In genomic region chr21:45538381-45539045, GRCh38 we compare ENCODE assay signal across 15 cellular contexts. TPM values are rescaled to one million over a fixed set of nuclear protein-coding genes. Genes with fewer than 3 reads are reported as not detected.
DNase-seq lines count a peak whose midpoint lies in the region; ATAC-seq and TF ChIP-seq lines count a peak whose summit lies in the region.
"Had no signal": no experiment of that assay in that cellular context is flagged by ENCODE, and none has a peak within 500 bp of the region (broad histone marks: within the 10 kb centered on the region; RNA-seq: fewer than 3 reads in every experiment).

No MANE protein-coding gene starts in this region.

- H3K4me3 ChIP-seq in right cardiac atrium (ENCODE audit: low read length) (no peak overlapping the region), sigmoid colon (no peak overlapping the region)
- H3K4me3 ChIP-seq: BLaER1, gastroesophageal sphincter had no signal

- no peaks in the 10 kb centered on the region for H3K27me3 ChIP-seq in right cardiac atrium (ENCODE audit: control insufficient read depth, insufficient read depth)
- H3K27me3 ChIP-seq in sigmoid colon, result no peaks in the 10 kb centered on the region
- H3K27me3 ChIP-seq: BLaER1, gastroesophageal sphincter had no signal

- TF ChIP-seq CTCF in VCaP (conservative IDR thresholded peaks at IDR 0.05) (no peak), sigmoid colon (IDR thresholded peaks at IDR 0.05) (no peak)

- H3K36me3 ChIP-seq in sigmoid colon, result no peaks in the 10 kb centered on the region
- H3K36me3 ChIP-seq: gastroesophageal sphincter had no signal

- intact Hi-C loops in right cardiac atrium (cut with DNase I), result no loop called here
- intact Hi-C loops in sigmoid colon (cut with DNase I), result no loop called here

- ATAC-seq in right cardiac atrium, result no peak
- ATAC-seq in HG02798 (IDR thresholded peaks at IDR 0.05; ENCODE audit: poor library complexity, unreplicated experiment), result no peak
- ATAC-seq: gastroesophageal sphincter had no signal

- peak overlapping the region; percentile 18; the same call in 1 of the 2 replicates for H3K27ac ChIP-seq in VCaP
- H3K27ac ChIP-seq in right cardiac atrium (ENCODE audit: low read length), result no peak overlapping the region
- no peak overlapping the region for H3K27ac ChIP-seq in sigmoid colon
- H3K27ac ChIP-seq: BLaER1, epithelial cell of prostate, gastroesophageal sphincter had no signal

- WGBS in right cardiac atrium, result 94% methylated on average over 31 of the region's 31 CpGs
- WGBS in sigmoid colon, 2 donors, result 92 to 94% methylated on average over 31 of the region's 31 CpGs

- H3K9me3 ChIP-seq in right cardiac atrium (ENCODE audit: control insufficient read depth, low read length), result no peaks in the 10 kb centered on the region
- H3K9me3 ChIP-seq in sigmoid colon, result no peaks in the 10 kb centered on the region
- H3K9me3 ChIP-seq: BLaER1, gastroesophageal sphincter had no signal

- DNase-seq in D341Med (ENCODE audit: low spot score) (peak; percentile 15), right cardiac atrium (peak in 2 of 3 donors; percentile 40 to 55), sigmoid colon (peak; percentile 62), NCI-H146 treated with DMSO at 0.1 percent for 48 hours (lab: John Stamatoyannopoulos, UW; ENCODE audit: unreplicated experiment) (no peak), putamen (ENCODE audit: low spot score) (no peak)
- DNase-seq: activated CD4-positive, alpha-beta T cell treated with anti-CD3 and anti-CD28 coated beads for 1 hour; amygdala; DMS53; NCI-H1048; NCI-H2171 had no signal

- TF ChIP-seq POLR2A in sigmoid colon (IDR thresholded peaks at IDR 0.05), result no peak

- peaks cover 3% of the 10 kb centered on the region for H3K4me1 ChIP-seq in right cardiac atrium (ENCODE audit: control insufficient read depth, insufficient read depth, low read length)
- peaks cover 0 to 24% (median 19%) of the 10 kb centered on the region in 4 donors for H3K4me1 ChIP-seq in sigmoid colon

- no peak for TF ChIP-seq EP300 in sigmoid colon (IDR thresholded peaks at IDR 0.05)

RNA-seq across cellular contexts. Expression of gene SLC19A1, which starts 3.7 kb away (rescaled TPM):
- total RNA-seq in right cardiac atrium (1 to 10 TPM; 2.3 to 5.0 (median 3.8) TPM), sigmoid colon (1 to 10 TPM; 2.1 to 6.4 (median 2.5) TPM)
- polyA plus RNA-seq in right cardiac atrium (3.9 TPM), sigmoid colon (10 to 100 TPM in 1 of 3 donors, 1 to 10 TPM in 2; 1.8 to 10.7 (median 3.2) TPM)

Comparison
In these comparisons a context has a peak if more than half of its experiments do, and no peak if none do; other contexts are left out.
1. DNase-seq: peak in D341Med (single experiment), right cardiac atrium (2 of 3) and sigmoid colon (single experiment); none in NCI-H146 treated with DMSO at 0.1 percent for 48 hours (single experiment) and putamen (single experiment).